In genomic region chr6:4653141-4653540, GRCh38 we compare ENCODE assay signal across 26 cellular contexts.
"Had no signal": no experiment of that assay in that cellular context is flagged by ENCODE, and none has a peak within 500 bp of the region (broad histone marks: within the 10 kb centered on the region; RNA-seq: fewer than 3 reads in every experiment).

No MANE protein-coding gene starts in this region.

- H3K4me1 ChIP-seq: left lung, pancreas, right lobe of liver, suprapubic skin had no signal

- H3K27ac ChIP-seq: coronary artery, esophagus muscularis mucosa, foreskin keratinocyte, gastroesophageal sphincter, heart left ventricle, hepatocyte, left lung, pancreas, right lobe of liver, suprapubic skin, transverse colon had no signal

- H3K4me1 Mint-ChIP-seq: stimulated activated naive CD8-positive, alpha-beta T cell treated with anti-CD3 and anti-CD28 coated beads, Interleukin-15, amount 100 ng/mL, for 72 hours had no signal

- H3K4me2 ChIP-seq: hepatocyte, smooth muscle cell had no signal

- H3K4me3 Mint-ChIP-seq: mesothelial cell of epicardium; naive thymus-derived CD4-positive, alpha-beta T cell; stimulated activated naive CD8-positive, alpha-beta T cell treated with anti-CD3 and anti-CD28 coated beads, Interleukin-15, amount 100 ng/mL, for 72 hours had no signal

- DNase-seq: dermis blood vessel endothelial cell; effector memory CD4-positive, alpha-beta T cell; foreskin keratinocyte; heart left ventricle; kidney; left lung; mesenchymal stem cell; naive thymus-derived CD4-positive, alpha-beta T cell; occipital lobe; pancreas; right lobe of liver; stimulated activated CD4-positive, alpha-beta T cell treated with anti-CD3 and anti-CD28 coated beads, Interleukin-12 subunit alpha, Interleukin-12 subunit beta, amount 100 ng/mL, for 4 hours; stimulated activated CD4-positive, alpha-beta T cell treated with anti-CD3 and anti-CD28 coated beads, Interleukin-1b, Interleukin-23, amount 100 ng/mL, for 48 hours; stimulated activated CD4-positive, alpha-beta T cell treated with anti-CD3 and anti-CD28 coated beads, Interleukin-4, amount 100 ng/mL, for 1 hour; stimulated activated CD8-positive, alpha-beta memory T cell treated with anti-CD3 and anti-CD28 coated beads, Interleukin-4, amount 100 ng/mL, for 48 hours; stimulated activated naive CD4-positive, alpha-beta T cell; stimulated activated naive CD8-positive, alpha-beta T cell treated with anti-CD3 and anti-CD28 coated beads, Interleukin-15, amount 100 ng/mL, for 72 hours; transverse colon had no signal

- H3K9me3 Mint-ChIP-seq: stimulated activated naive CD8-positive, alpha-beta T cell treated with anti-CD3 and anti-CD28 coated beads, Interleukin-15, amount 100 ng/mL, for 72 hours had no signal

- H3K27me3 ChIP-seq: esophagus muscularis mucosa, foreskin keratinocyte, gastroesophageal sphincter, heart left ventricle, hepatocyte, left lung, right lobe of liver, suprapubic skin, transverse colon had no signal

- H3K27ac Mint-ChIP-seq: mesothelial cell of epicardium; naive thymus-derived CD4-positive, alpha-beta T cell; progenitor cell of endocrine pancreas; stimulated activated naive CD8-positive, alpha-beta T cell treated with anti-CD3 and anti-CD28 coated beads, Interleukin-15, amount 100 ng/mL, for 72 hours had no signal

- H3K9me3 ChIP-seq: gastroesophageal sphincter, pancreas, right lobe of liver, suprapubic skin, transverse colon had no signal

- ATAC-seq: foreskin keratinocyte; gastroesophageal sphincter; heart left ventricle; left lung; naive thymus-derived CD4-positive, alpha-beta T cell; pancreas; right lobe of liver; stimulated activated naive CD8-positive, alpha-beta T cell treated with anti-CD3 and anti-CD28 coated beads, Interleukin-15, amount 100 ng/mL, for 72 hours had no signal

- H3K4me3 ChIP-seq: coronary artery, esophagus muscularis mucosa, gastroesophageal sphincter, heart left ventricle, hepatocyte, left lung, pancreas, right lobe of liver, smooth muscle cell, suprapubic skin, transverse colon had no signal

- H3K36me3 ChIP-seq: esophagus muscularis mucosa, gastroesophageal sphincter, heart left ventricle, left lung, pancreas, right lobe of liver, suprapubic skin, transverse colon had no signal

- H2AFZ ChIP-seq: hepatocyte had no signal
